In genomic region chr3:3739345-3740060, GRCh38 we compare ENCODE assay signal across 29 cellular contexts. TPM values are rescaled to one million over a fixed set of nuclear protein-coding genes. Genes with fewer than 3 reads are reported as not detected.
DNase-seq lines count a peak whose midpoint lies in the region; ATAC-seq and TF ChIP-seq lines count a peak whose summit lies in the region.
"Had no signal": no experiment of that assay in that cellular context is flagged by ENCODE, and none has a peak within 500 bp of the region (broad histone marks: within the 10 kb centered on the region; RNA-seq: fewer than 3 reads in every experiment).

No MANE protein-coding gene starts in this region.

- no peaks in the 10 kb centered on the region for H3K27me3 ChIP-seq in trophoblast cell (ENCODE audit: insufficient read depth, low read length)
- no peaks in the 10 kb centered on the region for H3K27me3 ChIP-seq in Peyer's patch
- H3K27me3 ChIP-seq: BE2C had no signal

- H3K14ac ChIP-seq in trophoblast cell (ENCODE audit: low read length): no peak overlapping the region

- TF ChIP-seq POLR2A in Peyer's patch (IDR thresholded peaks at IDR 0.05): no peak

- no peak overlapping the region for H3K9ac ChIP-seq in trophoblast cell (ENCODE audit: low read length)
- H3K9ac ChIP-seq: GM23248 had no signal

- H3K27ac ChIP-seq in trophoblast cell (ENCODE audit: low read depth, low read length): peak overlapping the region; percentile 68
- H3K27ac ChIP-seq in Peyer's patch: no peak overlapping the region
- H3K27ac ChIP-seq: GM23248, SK-N-MC had no signal

- H4K8ac ChIP-seq in trophoblast cell (ENCODE audit: low read depth, low read length): peak overlapping the region; percentile 5

- H2BK12ac ChIP-seq in trophoblast cell (ENCODE audit: low read length): peak overlapping the region; percentile 6

- H4K12ac ChIP-seq in trophoblast cell (ENCODE audit: low read depth, low read length): no peak overlapping the region

- no peak overlapping the region for H2AK5ac ChIP-seq in trophoblast cell (ENCODE audit: low read length)

- no peaks in the 10 kb centered on the region for H3K36me3 ChIP-seq in trophoblast cell (ENCODE audit: control insufficient read depth in 1 of 2, insufficient read depth in 2 of 2, low read length in 2 of 2)
- no peaks in the 10 kb centered on the region for H3K36me3 ChIP-seq in Peyer's patch
- H3K36me3 ChIP-seq: BE2C had no signal

- H2AFZ ChIP-seq in trophoblast cell (ENCODE audit: insufficient read depth, low read length, poor library complexity): no peak overlapping the region
- H2AFZ ChIP-seq: GM23248 had no signal

- H3K23ac ChIP-seq in trophoblast cell (ENCODE audit: low read length): no peak overlapping the region

- no peak overlapping the region for H3K18ac ChIP-seq in trophoblast cell (ENCODE audit: low read length)

- peaks cover 17% of the 10 kb centered on the region for H3K79me1 ChIP-seq in trophoblast cell (ENCODE audit: low read length)

- H2BK5ac ChIP-seq in trophoblast cell (ENCODE audit: low read depth, low read length, poor library complexity): peak overlapping the region; percentile 23

- H3K9me3 ChIP-seq in trophoblast cell (ENCODE audit: insufficient read depth, low read depth, low read length) (peaks cover 2% of the 10 kb centered on the region), Peyer's patch (no peaks in the 10 kb centered on the region)
- H3K9me3 ChIP-seq: BE2C had no signal

- no peak overlapping the region for H3K4ac ChIP-seq in trophoblast cell (ENCODE audit: low read depth, low read length)

- peak; percentile 73 for DNase-seq in ELF-1 (ENCODE audit: low read depth, low spot score)
- DNase-seq in astrocyte of the hippocampus (ENCODE audit: low read depth, low spot score): peak; percentile 37
- DNase-seq in left kidney (ENCODE audit: low read depth, low spot score): peak; percentile 61
- DNase-seq in trophoblast cell: peak; percentile 76 to 89
- DNase-seq in hypothalamus (lab: John Stamatoyannopoulos, UW): no peak
- no peak for DNase-seq in Peyer's patch
- DNase-seq in NCI-H1694 (lab: John Stamatoyannopoulos, UW): no peak
- DNase-seq: 8988T; ACHN; BE2C; CD8-positive, alpha-beta memory T cell; DMS153; GM23248; HCEC 1CT; IMR-90; KG1; MM.1S; NCI-H2029 treated with DMSO at 0.1 percent for 48 hours; NCI-H345; NCI-H510A treated with DMSO at 0.1 percent for 48 hours; NCI-H82; NK-92 treated with Interleukin-12 subunit alpha and Interleukin-12 subunit beta, amount 100 ng/mL, for 24 hours; PC-3 had no signal

- H3K79me2 ChIP-seq in trophoblast cell (ENCODE audit: control insufficient read depth, insufficient read depth, low read length, poor library complexity): no peaks in the 10 kb centered on the region

- H4K91ac ChIP-seq in trophoblast cell (ENCODE audit: low read depth, low read length): peak overlapping the region; percentile 80

- TF ChIP-seq CTCF in Peyer's patch (IDR thresholded peaks at IDR 0.05): no peak

- no CpG with 5 or more reads among the region's 8 CpGs for WGBS in trophoblast cell (ENCODE audit: extremely low coverage, insufficient coverage, insufficient read length)

- no peak for ATAC-seq in esophagus mucosa
- ATAC-seq: PC-3, Right ventricle myocardium inferior had no signal

- H2BK120ac ChIP-seq in trophoblast cell (ENCODE audit: insufficient read depth, low read length, poor library complexity): peak overlapping the region; percentile 50

- peak overlapping the region; percentile 32 for H3K4me2 ChIP-seq in trophoblast cell (ENCODE audit: low read length)

- H3K4me3 ChIP-seq in trophoblast cell (ENCODE audit: low read depth, low read length) (no peak overlapping the region), Peyer's patch (no peak overlapping the region)
- H3K4me3 ChIP-seq: GM23248, SK-N-MC had no signal

- H3K4me1 ChIP-seq in trophoblast cell (ENCODE audit: control insufficient read depth in 1 of 2, insufficient read depth in 2 of 2, low read length in 2 of 2): peaks cover 12 to 23% of the 10 kb centered on the region in 2 experiments
- no peaks in the 10 kb centered on the region for H3K4me1 ChIP-seq in Peyer's patch
- H3K4me1 ChIP-seq: BE2C had no signal

RNA-seq across cellular contexts. Expression of gene LRRN1, which starts 59.7 kb away (rescaled TPM):
- 338 TPM in 2 replicates for polyA plus RNA-seq in trophoblast cell (2013)
- 0.44 TPM for total RNA-seq in esophagus mucosa
- 1 to 10 TPM; 1.5 to 7.4 (median 2.7) TPM for total RNA-seq in Peyer's patch
- total RNA-seq: G401, GM23248, PC-3, RPMI7951 had no signal
- polyA plus RNA-seq: CD14-positive monocyte, GM23248 had no signal

Comparison
In these comparisons a context has a peak if more than half of its experiments do, and no peak if none do; other contexts are left out.
1. DNase-seq: peak in ELF-1 (single experiment), astrocyte of the hippocampus (single experiment), left kidney (single experiment) and trophoblast cell (2 of 2); none in hypothalamus (0 of 51), Peyer's patch (0 of 3) and NCI-H1694 (single experiment).